7 cellular contexts compared by ENCODE assay signal in the genomic region with DNA sequence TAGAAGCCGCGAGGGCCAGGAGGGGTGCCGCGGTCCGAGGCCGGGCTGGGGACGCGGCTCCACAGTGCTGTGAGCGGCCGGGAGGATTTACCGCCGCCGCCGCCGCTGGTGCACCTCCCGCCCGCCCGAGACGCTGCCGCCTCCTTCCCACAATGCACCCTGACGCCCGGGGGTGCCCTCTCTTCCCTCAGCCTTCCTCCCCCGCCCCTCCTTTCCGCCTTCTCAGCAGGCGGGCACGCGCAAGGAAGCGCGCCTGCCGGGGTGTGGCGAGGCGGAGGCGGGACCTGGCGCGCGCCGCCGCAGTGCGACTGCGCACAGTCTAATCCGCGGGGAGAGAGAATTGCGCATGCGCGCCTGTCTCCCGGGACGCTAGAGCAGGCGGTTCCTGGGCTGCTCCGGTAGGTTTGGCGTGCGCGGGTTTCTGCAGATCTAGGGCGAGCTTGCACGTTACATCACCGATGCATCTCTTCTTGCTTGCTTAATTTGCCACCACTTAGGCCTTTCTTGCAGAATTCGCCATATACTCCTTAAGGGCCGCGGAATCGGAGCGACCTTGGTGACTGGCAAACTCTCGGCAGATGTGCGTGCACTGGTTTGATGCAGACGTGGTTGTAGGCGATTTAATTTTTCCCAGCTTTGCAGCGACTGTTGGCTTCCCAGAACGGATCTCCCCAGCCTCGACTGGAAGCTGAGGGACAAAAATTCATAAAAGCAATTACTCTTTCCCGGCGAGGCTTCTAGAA. TPM values are rescaled to one million over a fixed set of nuclear protein-coding genes. Genes with fewer than 3 reads are reported as not detected.
DNase-seq lines count a peak whose midpoint lies in the region; ATAC-seq, FAIRE-seq and TF ChIP-seq lines count a peak whose summit lies in the region.

A gene (plus strand): TSS at position 347 of the 743 bp plus-strand sequence. CDS start 506 bp downstream, outside the sequence.
A gene with protein sequence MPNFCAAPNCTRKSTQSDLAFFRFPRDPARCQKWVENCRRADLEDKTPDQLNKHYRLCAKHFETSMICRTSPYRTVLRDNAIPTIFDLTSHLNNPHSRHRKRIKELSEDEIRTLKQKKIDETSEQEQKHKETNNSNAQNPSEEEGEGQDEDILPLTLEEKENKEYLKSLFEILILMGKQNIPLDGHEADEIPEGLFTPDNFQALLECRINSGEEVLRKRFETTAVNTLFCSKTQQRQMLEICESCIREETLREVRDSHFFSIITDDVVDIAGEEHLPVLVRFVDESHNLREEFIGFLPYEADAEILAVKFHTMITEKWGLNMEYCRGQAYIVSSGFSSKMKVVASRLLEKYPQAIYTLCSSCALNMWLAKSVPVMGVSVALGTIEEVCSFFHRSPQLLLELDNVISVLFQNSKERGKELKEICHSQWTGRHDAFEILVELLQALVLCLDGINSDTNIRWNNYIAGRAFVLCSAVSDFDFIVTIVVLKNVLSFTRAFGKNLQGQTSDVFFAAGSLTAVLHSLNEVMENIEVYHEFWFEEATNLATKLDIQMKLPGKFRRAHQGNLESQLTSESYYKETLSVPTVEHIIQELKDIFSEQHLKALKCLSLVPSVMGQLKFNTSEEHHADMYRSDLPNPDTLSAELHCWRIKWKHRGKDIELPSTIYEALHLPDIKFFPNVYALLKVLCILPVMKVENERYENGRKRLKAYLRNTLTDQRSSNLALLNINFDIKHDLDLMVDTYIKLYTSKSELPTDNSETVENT (minus strand): TSS at position 156 of the 743 bp plus-strand sequence. CDS start 296 bp downstream, outside the sequence.

- H3K36me3 Mint-ChIP-seq in T-helper 2 cell treated with Interferon-gamma antibody and Interleukin-4, amounts not matched to agents 5 μg/mL and 100 μg/mL, for 36 hours (ENCODE audit: low read depth) = peaks cover 6% of the 10 kb centered on the region
- H3K36me3 Mint-ChIP-seq in astrocyte (ENCODE audit: low read depth, unreplicated experiment) = peaks cover 3% of the 10 kb centered on the region

- H3K36me3 ChIP-seq in astrocyte (ENCODE audit: insufficient read depth, low read length) = no peaks in the 10 kb centered on the region

- peaks cover 48% of the 10 kb centered on the region for H3K79me2 ChIP-seq in astrocyte (ENCODE audit: insufficient read depth, low read length)

- H4K20me1 ChIP-seq in astrocyte (ENCODE audit: insufficient read depth, low read length) = peaks cover 39% of the 10 kb centered on the region

- H3K9me3 ChIP-seq in astrocyte (ENCODE audit: insufficient read depth, low read depth, low read length) = no peaks in the 10 kb centered on the region

- H3K27ac Mint-ChIP-seq in T-helper 2 cell treated with Interferon-gamma antibody and Interleukin-4, amounts not matched to agents 5 μg/mL and 100 μg/mL, for 36 hours = peak within 1 kb of the TSS; percentile 96
- H3K27ac Mint-ChIP-seq in astrocyte (ENCODE audit: unreplicated experiment) = peak within 1 kb of the TSS; percentile 88

- peaks cover 17% of the 10 kb centered on the region for H3K4me1 ChIP-seq in astrocyte (ENCODE audit: insufficient read depth, low read length)

- peak; percentile 57 for ATAC-seq in HG02973 (IDR thresholded peaks at IDR 0.05; ENCODE audit: unreplicated experiment)

- DNase-seq in GM18507 (ENCODE audit: extremely low spot score, insufficient read length, low read depth) = peak; percentile 95
- peak; percentile 88 for DNase-seq in NCI-H187 treated with DMSO at 0.1 percent for 48 hours (lab: John Stamatoyannopoulos, UW)
- peak; percentile 98 for DNase-seq in T-helper 2 cell treated with Interferon-gamma antibody and Interleukin-4, amounts not matched to agents 5 μg/mL and 100 μg/mL, for 36 hours (ENCODE audit: low spot score)
- DNase-seq in astrocyte (ENCODE audit: low read depth) = peak; percentile 91
- DNase-seq in hippocampal formation (lab: John Stamatoyannopoulos, UW) = peak; percentile 96 to 97
- peak; percentile 89 for DNase-seq in retinal pigment epithelial cell (ENCODE audit: low read depth)

- H3K27me3 Mint-ChIP-seq in T-helper 2 cell treated with Interferon-gamma antibody and Interleukin-4, amounts not matched to agents 5 μg/mL and 100 μg/mL, for 36 hours (ENCODE audit: low read depth) = no peaks in the 10 kb centered on the region
- no peaks in the 10 kb centered on the region for H3K27me3 Mint-ChIP-seq in astrocyte (ENCODE audit: low read depth, unreplicated experiment)

- peak within 1 kb of the TSS; percentile 96 for H3K4me3 Mint-ChIP-seq in T-helper 2 cell treated with Interferon-gamma antibody and Interleukin-4, amounts not matched to agents 5 μg/mL and 100 μg/mL, for 36 hours
- peak within 1 kb of the TSS; percentile 98 for H3K4me3 Mint-ChIP-seq in astrocyte (ENCODE audit: unreplicated experiment)

- H3K27ac ChIP-seq in astrocyte (ENCODE audit: low read depth, low read length) = peak within 1 kb of the TSS; percentile 59

- FAIRE-seq in GM18507 (lab: Jason Lieb, UNC) (peak; percentile 93), astrocyte (lab: Jason Lieb, UNC) (no peak)

- peak within 1 kb of the TSS; percentile 88 for H2AFZ ChIP-seq in astrocyte (ENCODE audit: low read depth, low read length)

- TF ChIP-seq CTCF in astrocyte (IDR thresholded peaks at IDR 0.05; ENCODE audit: insufficient read depth, low read depth, low read length) (no peak), retinal pigment epithelial cell (conservative IDR thresholded peaks at IDR 0.05; ENCODE audit: low read depth, low read length) (no peak)

- peak within 1 kb of the TSS; percentile 89 for H3K9ac ChIP-seq in astrocyte (ENCODE audit: low read length)

- peak within 1 kb of the TSS; percentile 100 for H3K4me2 ChIP-seq in astrocyte (ENCODE audit: low read length)

- peaks cover 41% of the 10 kb centered on the region for H3K4me1 Mint-ChIP-seq in T-helper 2 cell treated with Interferon-gamma antibody and Interleukin-4, amounts not matched to agents 5 μg/mL and 100 μg/mL, for 36 hours (ENCODE audit: low read depth)
- H3K4me1 Mint-ChIP-seq in astrocyte (ENCODE audit: low read depth, unreplicated experiment) = peaks cover 8% of the 10 kb centered on the region

- no peaks in the 10 kb centered on the region for H3K27me3 ChIP-seq in astrocyte (ENCODE audit: insufficient read depth, low read length)

- H3K4me3 ChIP-seq in astrocyte (ENCODE audit: insufficient read depth, low read depth, low read length) (peak within 1 kb of the TSS; percentile 91), retinal pigment epithelial cell (ENCODE audit: low read length) (peak within 1 kb of the TSS; percentile 79)

- no peaks in the 10 kb centered on the region for H3K9me3 Mint-ChIP-seq in T-helper 2 cell treated with Interferon-gamma antibody and Interleukin-4, amounts not matched to agents 5 μg/mL and 100 μg/mL, for 36 hours
- no peaks in the 10 kb centered on the region for H3K9me3 Mint-ChIP-seq in astrocyte (ENCODE audit: unreplicated experiment)

RNA-seq across cellular contexts. Expression of the first gene that starts in this region (rescaled TPM):
- 2.0 TPM in 2 replicates for total RNA-seq in astrocyte

RNA-seq across cellular contexts. Expression of the second gene that starts in this region (rescaled TPM):
- 30.3 and 31.3 TPM in 2 replicates for total RNA-seq in astrocyte

Comparison
In these comparisons a context has a peak if more than half of its experiments do, and no peak if none do; other contexts are left out.
1. Peak in every context shown above with its lines: DNase-seq, ATAC-seq, H3K4me3 ChIP-seq and H3K27ac ChIP-seq.